ENCODE assay signal across 15 cellular contexts in the genomic region with DNA sequence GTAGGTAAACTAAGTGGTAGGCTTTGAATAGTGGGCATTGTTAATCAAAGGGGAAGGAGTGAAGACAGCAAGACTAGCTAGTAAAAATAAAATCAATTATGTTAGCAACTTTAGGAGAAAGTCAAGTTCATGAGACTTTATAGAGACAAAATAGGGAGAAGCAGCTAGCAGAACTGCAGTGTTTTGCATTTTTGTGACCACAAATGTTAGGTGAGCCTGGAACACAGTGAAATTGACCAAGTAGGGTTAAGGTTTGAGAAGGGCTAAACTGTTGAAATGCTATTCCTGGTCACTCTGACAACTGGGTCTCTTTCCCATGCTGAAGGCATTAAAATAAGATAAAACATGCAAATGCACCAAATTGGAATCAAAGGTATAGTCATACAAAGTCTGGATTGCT.
"Had no signal": no experiment of that assay in that cellular context is flagged by ENCODE, and none has a peak within 500 bp of the region (broad histone marks: within the 10 kb centered on the region; RNA-seq: fewer than 3 reads in every experiment).

No MANE protein-coding gene starts in this region.

- H3K9ac ChIP-seq: parathyroid adenoma had no signal

- DNase-seq: activated CD4-positive, alpha-beta T cell treated with anti-CD3 and anti-CD28 coated beads for 1 hour; activated CD8-positive, alpha-beta memory T cell treated with anti-CD3 and anti-CD28 coated beads for 24 hours; activated gamma-delta T cell treated with Interleukin-2 at 50 U/mL for 16 hours; effector CD8-positive, alpha-beta T cell; left colon; lower lobe of right lung; spleen; stimulated activated CD4-positive, alpha-beta T cell treated with anti-CD3 and anti-CD28 coated beads, Interleukin-4, amount 100 ng/mL, for 4 hours; stimulated activated naive CD4-positive, alpha-beta T cell treated with Interleukin-2 at 50 U/mL for 16 hours; trophoblast cell had no signal

- H2AFZ ChIP-seq: parathyroid adenoma had no signal

- H3K4me3 Mint-ChIP-seq: nephron had no signal

- H3K27me3 ChIP-seq: spleen, suprapubic skin had no signal

- H3K4me1 Mint-ChIP-seq: nephron had no signal

- H3K4me1 ChIP-seq: lower lobe of right lung, parathyroid adenoma, suprapubic skin had no signal

- H3K27ac ChIP-seq: lower lobe of right lung, parathyroid adenoma, suprapubic skin, VCaP had no signal

- H3K79me2 ChIP-seq: parathyroid adenoma had no signal

- H3K27ac Mint-ChIP-seq: nephron had no signal

- FAIRE-seq: islet of Langerhans had no signal

- H3K9me3 ChIP-seq: lower lobe of right lung, spleen, suprapubic skin had no signal

- ATAC-seq: left colon had no signal

- H3K9me3 Mint-ChIP-seq: nephron had no signal

- H3K4me3 ChIP-seq: lower lobe of right lung, spleen, suprapubic skin had no signal
